8 cellular contexts compared by ENCODE assay signal in genomic region chr17:31582151-31582907, GRCh38.
DNase-seq lines count a peak whose midpoint lies in the region; ATAC-seq and TF ChIP-seq lines count a peak whose summit lies in the region.

No MANE protein-coding gene starts in this region.

- H3K27me3 Mint-ChIP-seq in CD14-positive monocyte (ENCODE audit: low read depth in 3 of 3) = peaks cover 0 to 3% (median 1%) of the 10 kb centered on the region in 3 donors

- peak overlapping the region; percentile 70 to 83 for H3K4me3 Mint-ChIP-seq in CD14-positive monocyte

- no peaks in the 10 kb centered on the region for H3K9me3 Mint-ChIP-seq in CD14-positive monocyte

- no peak for TF ChIP-seq POLR2A in ovary (IDR thresholded peaks at IDR 0.05)

- H3K36me3 Mint-ChIP-seq in CD14-positive monocyte = peaks cover 0 to 1% of the 10 kb centered on the region in 2 donors

- H3K9me3 ChIP-seq in esophagus (ENCODE audit: control insufficient read depth in 2 of 2, insufficient read depth in 1 of 2, low read depth in 1 of 2, low read length in 1 of 2) = no peaks in the 10 kb centered on the region
- no peaks in the 10 kb centered on the region for H3K9me3 ChIP-seq in ovary
- H3K9me3 ChIP-seq in SJCRH30 (replicated peaks) = no peaks in the 10 kb centered on the region

- H3K4me1 Mint-ChIP-seq in CD14-positive monocyte = peaks cover 75% of the 10 kb centered on the region

- peak; percentile 82 for DNase-seq in CD14-positive monocyte (ENCODE audit: low spot score)
- peak; percentile 67 for DNase-seq in MV-4-11 (lab: John Stamatoyannopoulos, UW)
- peak in 3 of 5 donors; percentile 41 to 51 (median 50) for DNase-seq in ovary
- DNase-seq in NCI-H526 (lab: John Stamatoyannopoulos, UW) = no peak
- no peak for DNase-seq in SJCRH30
- no peak for DNase-seq in DMS79 treated with DMSO at 0.1 percent for 48 hours (lab: John Stamatoyannopoulos, UW)

- ATAC-seq in GM19351 (IDR thresholded peaks at IDR 0.05; ENCODE audit: unreplicated experiment) = no peak

- no peak overlapping the region for H3K4me3 ChIP-seq in esophagus (ENCODE audit: low read depth in 1 of 2, low read length in 2 of 2)
- no peak overlapping the region for H3K4me3 ChIP-seq in ovary
- H3K4me3 ChIP-seq in SJCRH30 = no peak overlapping the region

- H3K27ac Mint-ChIP-seq in CD14-positive monocyte = peak overlapping the region; percentile 93 to 98 (median 97)

- WGBS in esophagus, 2 donors = 31 to 45% methylated on average over 8 of the region's 8 CpGs
- WGBS in ovary, 3 donors = 51 to 74% (median 71%) methylated on average over 8 of the region's 8 CpGs

- intact Hi-C loops in CD14-positive monocyte (cut with micrococcal nuclease) = loop anchor here in 1 of 2 donors (5.0 to 10.0 kb wide), 2 partner anchors 88 to 100 kb away; no protein-coding TSS in a partner anchor
- intact Hi-C loops in ovary (cut with DNase I) = no loop called here

- TF ChIP-seq CTCF in CD14-positive monocyte (IDR thresholded peaks at IDR 0.05) = no peak
- no peak for TF ChIP-seq CTCF in ovary (IDR thresholded peaks at IDR 0.05)

- no peak for TF ChIP-seq EP300 in ovary (IDR thresholded peaks at IDR 0.05)

- H3K4me1 ChIP-seq in esophagus (ENCODE audit: control insufficient read depth in 2 of 2, insufficient read depth in 2 of 2, low read length in 1 of 2) (peaks cover 5 to 13% of the 10 kb centered on the region in 2 donors), ovary (ENCODE audit: insufficient read depth) (peaks cover 12% of the 10 kb centered on the region), SJCRH30 (peaks cover 24% of the 10 kb centered on the region; the same call in 1 of the 2 replicates)

- H3K27ac ChIP-seq in esophagus (ENCODE audit: low read depth in 2 of 2, low read length in 1 of 2) (peak overlapping the region; percentile 62 to 69), ovary (peak overlapping the region in 1 of 2 donors; percentile 68), SJCRH30 (no peak overlapping the region)

- H3K36me3 ChIP-seq in esophagus (ENCODE audit: control insufficient read depth in 2 of 2, insufficient read depth in 2 of 2, low read length in 1 of 2) = peaks cover 0 to 7% of the 10 kb centered on the region in 2 donors
- no peaks in the 10 kb centered on the region for H3K36me3 ChIP-seq in ovary
- H3K36me3 ChIP-seq in SJCRH30 = no peaks in the 10 kb centered on the region

- H3K27me3 ChIP-seq in esophagus (ENCODE audit: control insufficient read depth in 1 of 2, insufficient read depth in 2 of 2, low read length in 2 of 2) = no peaks in the 10 kb centered on the region
- H3K27me3 ChIP-seq in ovary = no peaks in the 10 kb centered on the region
- no peaks in the 10 kb centered on the region for H3K27me3 ChIP-seq in SJCRH30

Comparison
In these comparisons a context has a peak if more than half of its experiments do, and no peak if none do; other contexts are left out.
1. DNase-seq: peak in CD14-positive monocyte (single experiment), MV-4-11 (single experiment) and ovary (3 of 5); none in NCI-H526 (0 of 2), SJCRH30 (0 of 2) and DMS79 treated with DMSO at 0.1 percent for 48 hours (single experiment).